ENCODE assay signal across 8 cellular contexts in the genomic region with DNA sequence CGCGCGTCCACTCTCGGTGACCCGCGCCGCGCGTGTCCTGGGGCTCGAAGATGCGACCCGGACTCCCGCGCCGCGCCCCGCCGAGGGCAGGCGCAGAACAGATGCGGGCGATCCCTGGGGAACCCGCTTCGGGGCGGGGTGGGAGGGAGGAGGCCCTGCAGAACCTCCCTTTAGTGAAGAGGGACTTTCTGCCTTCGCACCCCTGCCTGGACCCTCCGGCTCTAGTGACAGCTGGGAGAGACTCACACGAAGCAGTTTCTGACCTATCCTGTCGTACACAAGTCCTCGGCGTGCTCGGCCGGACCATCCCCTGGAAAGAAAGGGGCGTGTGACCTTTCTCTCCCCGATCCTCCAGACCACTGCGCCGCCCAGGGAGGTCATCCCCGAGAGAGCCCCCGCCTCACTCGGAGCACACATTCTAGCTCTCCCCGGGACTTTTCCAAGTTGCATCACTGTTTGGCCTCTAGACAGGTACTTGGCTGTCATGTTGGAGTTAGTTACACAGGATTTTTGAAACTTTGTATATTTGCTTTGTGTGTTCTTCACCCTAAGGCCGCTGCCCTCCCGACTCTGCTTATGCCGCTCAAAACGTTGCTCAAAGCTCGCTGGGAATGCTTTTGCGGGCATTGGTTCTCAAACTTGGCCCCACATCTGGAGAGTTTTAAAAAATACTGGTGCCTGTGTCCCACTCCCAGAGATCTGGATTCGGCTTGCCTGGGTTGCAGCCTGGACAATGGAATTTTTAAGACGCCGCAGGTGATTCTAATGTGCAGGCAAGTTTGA. TPM values are rescaled to one million over a fixed set of nuclear protein-coding genes. Genes with fewer than 3 reads are reported as not detected.
DNase-seq lines count a peak whose midpoint lies in the region; ATAC-seq, FAIRE-seq and TF ChIP-seq lines count a peak whose summit lies in the region.

No MANE protein-coding gene starts in this region.

- intact Hi-C loops in pancreas (cut with DNase I) = no loop called here
- intact Hi-C loops in activated CD4-positive, alpha-beta memory T cell treated with anti-CD3 and anti-CD28 coated beads for 36 hours (cut with micrococcal nuclease) = no loop called here

- peak; percentile 63 for DNase-seq in GM03348 (ENCODE audit: low spot score)
- DNase-seq in RWPE2 (ENCODE audit: low spot score) = no peak
- DNase-seq in germinal center (ENCODE audit: low spot score) = peak; percentile 32
- DNase-seq in pancreas = peak; percentile 52 to 78 (median 70)
- DNase-seq in activated CD4-positive, alpha-beta memory T cell treated with anti-CD3 and anti-CD28 coated beads for 36 hours = no peak
- no peak for DNase-seq in stimulated activated CD4-positive, alpha-beta T cell treated with anti-CD3 and anti-CD28 coated beads, Interleukin-4, amount 100 ng/mL, for 24 hours

- H3K4me3 Mint-ChIP-seq in activated CD4-positive, alpha-beta memory T cell treated with anti-CD3 and anti-CD28 coated beads for 36 hours = no peak overlapping the region

- 2 to 3% methylated on average over 35 to 49 of the region's 49 CpGs for WGBS in pancreas, 2 donors

- H3K4me1 Mint-ChIP-seq in activated CD4-positive, alpha-beta memory T cell treated with anti-CD3 and anti-CD28 coated beads for 36 hours (ENCODE audit: low read depth) = peaks cover 11% of the 10 kb centered on the region

- H3K27ac Mint-ChIP-seq in activated CD4-positive, alpha-beta memory T cell treated with anti-CD3 and anti-CD28 coated beads for 36 hours = no peak overlapping the region

- H3K4me3 ChIP-seq in RWPE2 (ENCODE audit: severe bottlenecking) (peak overlapping the region; percentile 49), pancreas (peak overlapping the region; percentile 59 to 80 (median 68))

- ATAC-seq in RWPE2 (ENCODE audit: low read depth) = peak; percentile 45
- peak; percentile 63 to 81 (median 69) for ATAC-seq in pancreas
- ATAC-seq in HG03432 (IDR thresholded peaks at IDR 0.05; ENCODE audit: unreplicated experiment) = no peak
- no peak for ATAC-seq in GM18870 (IDR thresholded peaks at IDR 0.05; ENCODE audit: unreplicated experiment)

- CTCF ChIA-PET in activated CD4-positive, alpha-beta memory T cell treated with anti-CD3 and anti-CD28 coated beads for 36 hours (lab: Charles Lee) = no interaction called here

- H3K9me3 Mint-ChIP-seq in activated CD4-positive, alpha-beta memory T cell treated with anti-CD3 and anti-CD28 coated beads for 36 hours = no peaks in the 10 kb centered on the region

- H3K9me3 ChIP-seq in RWPE2 (ENCODE audit: severe bottlenecking) (no peaks in the 10 kb centered on the region), pancreas (no peaks in the 10 kb centered on the region)

- no peaks in the 10 kb centered on the region for H3K36me3 ChIP-seq in RWPE2 (ENCODE audit: low read depth)
- no peaks in the 10 kb centered on the region for H3K36me3 ChIP-seq in pancreas

- H3K27ac ChIP-seq in RWPE2 (ENCODE audit: poor library complexity, severe bottlenecking) = no peak overlapping the region
- H3K27ac ChIP-seq in pancreas = peak overlapping the region; percentile 59 to 87 (median 78)

- no peak for FAIRE-seq in pancreas (lab: Jason Lieb, UNC)

- H3K4me1 ChIP-seq in RWPE2 (ENCODE audit: insufficient read depth, poor library complexity, severe bottlenecking) (no peaks in the 10 kb centered on the region), pancreas (peaks cover 0 to 27% (median 6%) of the 10 kb centered on the region in 3 donors)

- no peaks in the 10 kb centered on the region for H3K36me3 Mint-ChIP-seq in activated CD4-positive, alpha-beta memory T cell treated with anti-CD3 and anti-CD28 coated beads for 36 hours

- POLR2A ChIA-PET in activated CD4-positive, alpha-beta memory T cell treated with anti-CD3 and anti-CD28 coated beads for 36 hours (lab: Charles Lee) = no interaction called here

- H3K27me3 ChIP-seq in RWPE2 (ENCODE audit: insufficient read depth, poor library complexity, severe bottlenecking) = peaks cover 18% of the 10 kb centered on the region
- H3K27me3 ChIP-seq in pancreas = no peaks in the 10 kb centered on the region

- no peak for TF ChIP-seq CTCF in RWPE2 (IDR thresholded peaks at IDR 0.05; ENCODE audit: poor library complexity, severe bottlenecking)
- no peak for TF ChIP-seq CTCF in pancreas (IDR thresholded peaks at IDR 0.05)

- H3K27me3 Mint-ChIP-seq in activated CD4-positive, alpha-beta memory T cell treated with anti-CD3 and anti-CD28 coated beads for 36 hours = peaks cover 44% of the 10 kb centered on the region

RNA-seq across cellular contexts. Expression of a gene that starts 0.6 kb away (rescaled TPM):
- 10 to 100 TPM; 21.3 to 35.8 (median 25.5) TPM for total RNA-seq in pancreas
- 10 to 100 TPM in 1 of 2 donors, 1 to 10 TPM in 1; 7.3 to 12.6 TPM for polyA plus RNA-seq in pancreas
- not detected for total RNA-seq in activated CD4-positive, alpha-beta memory T cell treated with anti-CD3 and anti-CD28 coated beads for 36 hours

Comparison
In these comparisons a context has a peak if more than half of its experiments do, and no peak if none do; other contexts are left out.
1. DNase-seq: peak in GM03348 (single experiment), germinal center (single experiment) and pancreas (6 of 6); none in RWPE2 (single experiment), activated CD4-positive, alpha-beta memory T cell treated with anti-CD3 and anti-CD28 coated beads for 36 hours (single experiment) and stimulated activated CD4-positive, alpha-beta T cell treated with anti-CD3 and anti-CD28 coated beads, Interleukin-4, amount 100 ng/mL, for 24 hours (single experiment).
2. ATAC-seq: peak in RWPE2 (single experiment) and pancreas (4 of 4); none in HG03432 (single experiment) and GM18870 (single experiment).
3. RNA of a gene that starts 0.6 kb away (total RNA-seq): 21.3 to 35.8 TPM in pancreas; not detected in activated CD4-positive, alpha-beta memory T cell treated with anti-CD3 and anti-CD28 coated beads for 36 hours; every median in the first group is over 10 times any median in the second.